Comparison of ENCODE assay signal across 15 cellular contexts in the genomic region with DNA sequence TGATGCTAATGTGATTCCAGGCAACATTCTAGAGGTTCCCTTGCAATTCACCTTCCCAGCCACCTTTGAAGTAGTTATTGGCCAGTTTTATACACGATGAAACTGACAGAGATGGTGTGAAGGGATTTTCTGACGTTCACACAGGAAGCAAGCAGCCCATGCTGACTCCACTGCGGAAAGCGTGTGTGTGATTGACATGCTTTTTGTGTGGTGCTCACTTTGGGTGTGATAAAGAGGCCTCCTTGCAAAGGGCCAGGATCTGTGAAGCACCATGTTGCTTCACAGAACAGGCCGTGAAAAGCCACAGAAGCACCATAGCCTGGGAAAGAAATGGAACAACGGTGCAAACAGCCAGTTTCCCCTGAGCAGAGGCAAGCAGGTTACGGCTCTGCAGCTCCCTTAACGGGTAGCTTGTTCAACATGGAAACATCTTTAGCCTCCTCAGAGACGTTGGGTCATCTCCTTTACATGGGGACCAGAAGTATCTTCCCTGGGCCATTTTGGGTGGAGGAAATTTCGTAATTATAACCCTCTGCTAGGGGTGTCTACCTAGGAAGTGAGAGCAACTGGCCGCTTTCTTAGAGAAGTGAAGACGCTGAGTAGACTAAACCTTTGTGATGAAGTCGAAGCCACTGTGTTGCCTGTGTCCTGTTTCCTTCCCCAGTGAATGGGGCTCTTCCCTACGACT.
DNase-seq lines count a peak whose midpoint lies in the region; ATAC-seq and TF ChIP-seq lines count a peak whose summit lies in the region.
"Had no signal": no experiment of that assay in that cellular context is flagged by ENCODE, and none has a peak within 500 bp of the region (broad histone marks: within the 10 kb centered on the region; RNA-seq: fewer than 3 reads in every experiment).

No MANE protein-coding gene starts in this region.

- no peaks in the 10 kb centered on the region for H3K27me3 ChIP-seq in vagina
- H3K27me3 ChIP-seq: neutrophil had no signal

- H3K4me1 ChIP-seq in vagina, result no peaks in the 10 kb centered on the region

- H3K4me3 ChIP-seq in vagina, result no peak overlapping the region
- H3K4me3 ChIP-seq: coronary artery, PC-9 had no signal

- no peaks in the 10 kb centered on the region for H3K36me3 ChIP-seq in vagina
- H3K36me3 ChIP-seq: neutrophil had no signal

- intact Hi-C loops in vagina (cut with DNase I), result loop anchor here (5.0 kb wide), 1 partner anchor 48 kb away; no protein-coding TSS in a partner anchor

- POLR2A ChIA-PET in naive thymus-derived CD8-positive, alpha-beta T cell (lab: Charles Lee), result no interaction called here

- H3K27me3 Mint-ChIP-seq in naive thymus-derived CD8-positive, alpha-beta T cell, result no peaks in the 10 kb centered on the region

- no peak for TF ChIP-seq CTCF in vagina (IDR thresholded peaks at IDR 0.05)

- H3K4me1 Mint-ChIP-seq in naive thymus-derived CD8-positive, alpha-beta T cell, result peaks cover 31 to 73% (median 59%) of the 10 kb centered on the region in 4 donors
- peaks cover 15% of the 10 kb centered on the region for H3K4me1 Mint-ChIP-seq in stimulated activated effector memory CD8-positive, alpha-beta T cell treated with anti-CD3 and anti-CD28 coated beads, Interleukin-12 subunit alpha, Interleukin-12 subunit beta, amount 100 ng/mL, for 72 hours

- TF ChIP-seq POLR2A in vagina (IDR thresholded peaks at IDR 0.05), result no peak

- no peak overlapping the region for H3K27ac ChIP-seq in vagina
- H3K27ac ChIP-seq: coronary artery, neutrophil, PC-9 had no signal

- no peaks in the 10 kb centered on the region for H3K9me3 ChIP-seq in vagina
- H3K9me3 ChIP-seq: neutrophil had no signal

- DNase-seq in activated T-cell treated with anti-CD3 and anti-CD28 coated beads for 24 hours (ENCODE audit: low read depth) (peak; percentile 24), vagina (ENCODE audit: extremely low spot score in 2 of 2) (no peak), NAMALWA (ENCODE audit: low spot score) (no peak), DMS 273 treated with DMSO at 0.1 percent for 48 hours (lab: John Stamatoyannopoulos, UW) (no peak)
- DNase-seq in activated T-cell treated with anti-CD3 and anti-CD28 coated beads, Interleukin-2, amount 50 U/mL, for 1 hour, result no peak
- peak; percentile 28 for DNase-seq in activated T-helper 9 cell treated with anti-CD3 and anti-CD28 coated beads, Interleukin-2, amount 50 U/mL, for 16 hours (ENCODE audit: low read depth)
- DNase-seq in naive thymus-derived CD8-positive, alpha-beta T cell, result peak in 2 of 10 donors; percentile 25 to 32
- no peak for DNase-seq in stimulated activated effector memory CD8-positive, alpha-beta T cell treated with anti-CD3 and anti-CD28 coated beads, Interleukin-12 subunit alpha, Interleukin-12 subunit beta, amount 100 ng/mL, for 72 hours (ENCODE audit: low spot score in 2 of 2)
- DNase-seq: kidney, NCI-H2107, PC-9, T-helper 9 cell had no signal

- H3K9me3 Mint-ChIP-seq in naive thymus-derived CD8-positive, alpha-beta T cell, result no peaks in the 10 kb centered on the region
- no peaks in the 10 kb centered on the region for H3K9me3 Mint-ChIP-seq in stimulated activated effector memory CD8-positive, alpha-beta T cell treated with anti-CD3 and anti-CD28 coated beads, Interleukin-12 subunit alpha, Interleukin-12 subunit beta, amount 100 ng/mL, for 72 hours
- H3K9me3 Mint-ChIP-seq: activated T-cell treated with anti-CD3 and anti-CD28 coated beads, Interleukin-2, amount 50 U/mL, for 72 hours had no signal

- peak overlapping the region in 5 of 10 donors; percentile 19 to 62 (median 33) for H3K4me3 Mint-ChIP-seq in naive thymus-derived CD8-positive, alpha-beta T cell
- H3K4me3 Mint-ChIP-seq in stimulated activated effector memory CD8-positive, alpha-beta T cell treated with anti-CD3 and anti-CD28 coated beads, Interleukin-12 subunit alpha, Interleukin-12 subunit beta, amount 100 ng/mL, for 72 hours, result peak overlapping the region; percentile 9

- peak in 1 of 2 donors; percentile 59 for ATAC-seq in naive thymus-derived CD8-positive, alpha-beta T cell
- peak; percentile 47 for ATAC-seq in stimulated activated effector memory CD8-positive, alpha-beta T cell treated with anti-CD3 and anti-CD28 coated beads, Interleukin-12 subunit alpha, Interleukin-12 subunit beta, amount 100 ng/mL, for 72 hours

- peak overlapping the region in 8 of 10 donors; percentile 43 to 92 (median 80) for H3K27ac Mint-ChIP-seq in naive thymus-derived CD8-positive, alpha-beta T cell
- H3K27ac Mint-ChIP-seq in stimulated activated effector memory CD8-positive, alpha-beta T cell treated with anti-CD3 and anti-CD28 coated beads, Interleukin-12 subunit alpha, Interleukin-12 subunit beta, amount 100 ng/mL, for 72 hours, result peak overlapping the region; percentile 64

- H3K36me3 Mint-ChIP-seq in naive thymus-derived CD8-positive, alpha-beta T cell, result peaks cover 0 to 59% (median 9%) of the 10 kb centered on the region in 3 donors
- H3K36me3 Mint-ChIP-seq in stimulated activated effector memory CD8-positive, alpha-beta T cell treated with anti-CD3 and anti-CD28 coated beads, Interleukin-12 subunit alpha, Interleukin-12 subunit beta, amount 100 ng/mL, for 72 hours, result no peaks in the 10 kb centered on the region

Comparison
In these comparisons a context has a peak if more than half of its experiments do, and no peak if none do; other contexts are left out.
1. DNase-seq: peak in activated T-cell treated with anti-CD3 and anti-CD28 coated beads for 24 hours (single experiment) and activated T-helper 9 cell treated with anti-CD3 and anti-CD28 coated beads, Interleukin-2, amount 50 U/mL, for 16 hours (single experiment); none in activated T-cell treated with anti-CD3 and anti-CD28 coated beads, Interleukin-2, amount 50 U/mL, for 1 hour (single experiment), stimulated activated effector memory CD8-positive, alpha-beta T cell treated with anti-CD3 and anti-CD28 coated beads, Interleukin-12 subunit alpha, Interleukin-12 subunit beta, amount 100 ng/mL, for 72 hours (0 of 2), vagina (0 of 2), NAMALWA (single experiment) and DMS 273 treated with DMSO at 0.1 percent for 48 hours (single experiment).